ENCODE assay signal across 8 cellular contexts in genomic region chr1:29259802-29260441, GRCh38. TPM values are rescaled to one million over a fixed set of nuclear protein-coding genes. Genes with fewer than 3 reads are reported as not detected.
A peak's percentile ranks its signal among the peaks of the same experiment; 100 is the strongest.
DNase-seq lines count a peak whose midpoint lies in the region; ATAC-seq and TF ChIP-seq lines count a peak whose summit lies in the region.

No MANE protein-coding gene starts in this region.

- H3K4me1 ChIP-seq in foreskin keratinocyte (no peaks in the 10 kb centered on the region), neutrophil (ENCODE audit: control insufficient read depth in 1 of 2, insufficient read depth in 1 of 2, low read depth in 1 of 2, low read length in 1 of 2) (peaks cover 0 to 15% of the 10 kb centered on the region in 2 experiments)

- ATAC-seq in foreskin keratinocyte: peak; percentile 53
- no peak for ATAC-seq in GM19324 (IDR thresholded peaks at IDR 0.05; ENCODE audit: low FRiP score, unreplicated experiment)
- ATAC-seq in HG03135 (IDR thresholded peaks at IDR 0.05; ENCODE audit: unreplicated experiment): no peak
- no peak for ATAC-seq in HG03139 (IDR thresholded peaks at IDR 0.05; ENCODE audit: unreplicated experiment)
- ATAC-seq in HG03469 (IDR thresholded peaks at IDR 0.05; ENCODE audit: unreplicated experiment): no peak

- TF ChIP-seq CTCF in foreskin keratinocyte (conservative IDR thresholded peaks at IDR 0.05) (no peak), neutrophil (IDR thresholded peaks at IDR 0.05) (no peak)

- no peaks in the 10 kb centered on the region for H3K36me3 Mint-ChIP-seq in activated T-cell treated with anti-CD3 and anti-CD28 coated beads, Interleukin-2, amount 50 U/mL, for 24 hours (ENCODE audit: low read depth)

- H3K4me3 ChIP-seq in neutrophil (ENCODE audit: low read depth in 1 of 2, low read length in 1 of 2): peak overlapping the region; percentile 46 to 63

- no peaks in the 10 kb centered on the region for H3K9me3 ChIP-seq in neutrophil

- peaks cover 46% of the 10 kb centered on the region for H3K27me3 Mint-ChIP-seq in activated T-cell treated with anti-CD3 and anti-CD28 coated beads, Interleukin-2, amount 50 U/mL, for 24 hours

- DNase-seq in HuH-7 (ENCODE audit: low spot score): peak; percentile 56
- DNase-seq in activated T-cell treated with anti-CD3 and anti-CD28 coated beads, Interleukin-2, amount 50 U/mL, for 24 hours: peak; percentile 65
- no peak for DNase-seq in foreskin keratinocyte

- H3K4me1 Mint-ChIP-seq in activated T-cell treated with anti-CD3 and anti-CD28 coated beads, Interleukin-2, amount 50 U/mL, for 24 hours (ENCODE audit: low read depth): peaks cover 7% of the 10 kb centered on the region

- H3K27ac Mint-ChIP-seq in activated T-cell treated with anti-CD3 and anti-CD28 coated beads, Interleukin-2, amount 50 U/mL, for 24 hours: no peak overlapping the region

- H3K27ac ChIP-seq in foreskin keratinocyte (no peak overlapping the region), neutrophil (no peak overlapping the region)

- H3K27me3 ChIP-seq in foreskin keratinocyte (peaks cover 5% of the 10 kb centered on the region), neutrophil (peaks cover 86% of the 10 kb centered on the region)

- H3K9me3 Mint-ChIP-seq in activated T-cell treated with anti-CD3 and anti-CD28 coated beads, Interleukin-2, amount 50 U/mL, for 24 hours: no peaks in the 10 kb centered on the region

- peak overlapping the region; percentile 69 for H3K4me3 Mint-ChIP-seq in activated T-cell treated with anti-CD3 and anti-CD28 coated beads, Interleukin-2, amount 50 U/mL, for 24 hours

- H3K36me3 ChIP-seq in neutrophil: no peaks in the 10 kb centered on the region

RNA-seq across cellular contexts. Expression of gene PTPRU, which starts 23.6 kb away (rescaled TPM):
- total RNA-seq in foreskin keratinocyte: 16.1 and 17.5 TPM in 2 replicates
- polyA plus RNA-seq in foreskin keratinocyte: 8.6 and 9.4 TPM in 2 replicates

RNA-seq across cellular contexts. Expression of gene MECR, which starts 29.2 kb away (rescaled TPM):
- 30.5 and 35.7 TPM in 2 replicates for total RNA-seq in foreskin keratinocyte
- polyA plus RNA-seq in foreskin keratinocyte: 31.7 and 33.6 TPM in 2 replicates

Comparison
In these comparisons a context has a peak if more than half of its experiments do, and no peak if none do; other contexts are left out.
1. DNase-seq: peak in HuH-7 (single experiment) and activated T-cell treated with anti-CD3 and anti-CD28 coated beads, Interleukin-2, amount 50 U/mL, for 24 hours (single experiment); none in foreskin keratinocyte (0 of 2).